In genomic region chr15:99251436-99251821, GRCh38 we compare ENCODE assay signal across 1 cellular context.
TF ChIP-seq lines count a peak whose summit lies in the region.

Gene LRRC28, plus strand, starts transcription at chr15:99251481. Its CDS starts 4,477 bp downstream, at chr15:99255958.

TF ChIP-seq in HepG2, 621 proteins besides CTCF, POLR2A, EP300 and RAD21 (continued from another document):
- TF ChIP-seq CSRNP1 (CRISPR knock-in tag; IDR thresholded peaks at IDR 0.05) (peak; percentile 91), KMT2A (CRISPR knock-in tag; IDR thresholded peaks at IDR 0.05) (peak; percentile 83), HNRNPLL (IDR thresholded peaks at IDR 0.05; ENCODE audit: low read depth, low read length, poor library complexity, severe bottlenecking) (peak; percentile 93), DR1 (CRISPR knock-in tag; IDR thresholded peaks at IDR 0.05) (no peak), ARID4A (CRISPR knock-in tag; IDR thresholded peaks at IDR 0.05; ENCODE audit: borderline replicate concordance) (peak; percentile 69; the same call in 1 of the 2 replicates), EHMT2 (IDR thresholded peaks at IDR 0.05; ENCODE audit: borderline replicate concordance, low read depth, low read length) (no peak), MXD1 (CRISPR knock-in tag; IDR thresholded peaks at IDR 0.05) (0 out of 2 replicates have a peak, but pooled peaks have one; percentile 36), HNRNPL (IDR thresholded peaks at IDR 0.05; ENCODE audit: low read depth, low read length) (0 out of 2 replicates have a peak, but pooled peaks have one; percentile 34), ZKSCAN1 (IDR thresholded peaks at IDR 0.05; ENCODE audit: low read length) (no peak), NFKB2 (CRISPR knock-in tag; IDR thresholded peaks at IDR 0.05; ENCODE audit: borderline replicate concordance) (peak; percentile 22; the same call in 1 of the 2 replicates), SRSF4 (IDR thresholded peaks at IDR 0.05; ENCODE audit: low read depth, low read length, poor library complexity, severe bottlenecking) (no peak), PHF8 (CRISPR knock-in tag; IDR thresholded peaks at IDR 0.05) (peak; percentile 87), ZBTB10 (CRISPR knock-in tag; IDR thresholded peaks at IDR 0.05; ENCODE audit: borderline replicate concordance) (no peak), MTA1 (CRISPR knock-in tag; IDR thresholded peaks at IDR 0.05; ENCODE audit: borderline replicate concordance) (no peak), TFAP4 (IDR thresholded peaks at IDR 0.05; ENCODE audit: borderline replicate concordance, low read depth) (peak; percentile 33; the same call in 1 of the 2 replicates), TMF1 (CRISPR knock-in tag; IDR thresholded peaks at IDR 0.05; ENCODE audit: low read depth) (no peak), ASH2L (IDR thresholded peaks at IDR 0.05; ENCODE audit: insufficient read length, low read depth, low read length) (peak; percentile 85)
- TF ChIP-seq, protein P1, sequence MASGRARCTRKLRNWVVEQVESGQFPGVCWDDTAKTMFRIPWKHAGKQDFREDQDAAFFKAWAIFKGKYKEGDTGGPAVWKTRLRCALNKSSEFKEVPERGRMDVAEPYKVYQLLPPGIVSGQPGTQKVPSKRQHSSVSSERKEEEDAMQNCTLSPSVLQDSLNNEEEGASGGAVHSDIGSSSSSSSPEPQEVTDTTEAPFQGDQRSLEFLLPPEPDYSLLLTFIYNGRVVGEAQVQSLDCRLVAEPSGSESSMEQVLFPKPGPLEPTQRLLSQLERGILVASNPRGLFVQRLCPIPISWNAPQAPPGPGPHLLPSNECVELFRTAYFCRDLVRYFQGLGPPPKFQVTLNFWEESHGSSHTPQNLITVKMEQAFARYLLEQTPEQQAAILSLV (CRISPR knock-in tag; IDR thresholded peaks at IDR 0.05; ENCODE audit: borderline replicate concordance), result peak; percentile 24; the same call in 1 of the 2 replicates
